7 cellular contexts compared by ENCODE assay signal in genomic region chr19:45406957-45407375, GRCh38. TPM values are rescaled to one million over a fixed set of nuclear protein-coding genes. Genes with fewer than 3 reads are reported as not detected.
DNase-seq lines count a peak whose midpoint lies in the region; ATAC-seq and TF ChIP-seq lines count a peak whose summit lies in the region.

No MANE protein-coding gene starts in this region.

- H4K20me1 ChIP-seq in HCT116 (ENCODE audit: insufficient read depth) = no peaks in the 10 kb centered on the region

- no peaks in the 10 kb centered on the region for H3K9me2 ChIP-seq in HCT116 (ENCODE audit: insufficient read depth)

- TF ChIP-seq POLR2A in HCT116 (IDR thresholded peaks at IDR 0.05; ENCODE audit: borderline replicate concordance, extremely low read depth, insufficient read depth, insufficient read length) (no peak), spleen (IDR thresholded peaks at IDR 0.05) (no peak)

- 1% methylated on average over 16 of the region's 16 CpGs for WGBS in right cardiac atrium
- WGBS in spleen, 5 donors = 0 to 4% (median 1%) methylated on average over 16 of the region's 16 CpGs

- H3K36me3 ChIP-seq in HCT116 (ENCODE audit: control insufficient read depth in 1 of 2, insufficient read depth in 2 of 2, low read length in 2 of 2) = peaks cover 0 to 16% of the 10 kb centered on the region in 2 experiments; a peak in 1 of 4 replicates
- H3K36me3 ChIP-seq in spleen = peaks cover 0 to 22% (median 0%) of the 10 kb centered on the region in 6 donors

- H3K4me1 ChIP-seq in HCT116 (ENCODE audit: control insufficient read depth in 1 of 2, insufficient read depth in 2 of 2, low read length in 2 of 2) (peaks cover 12 to 45% of the 10 kb centered on the region in 2 experiments), right cardiac atrium (ENCODE audit: control insufficient read depth, insufficient read depth, low read length) (no peaks in the 10 kb centered on the region), spleen (peaks cover 22 to 81% (median 60%) of the 10 kb centered on the region in 6 donors)

- BruUV-seq in HCT116 (replicated peaks; lab: Mats Ljungman, UMichigan) = TSS peak; percentile 35

- CTCF ChIA-PET in HCT116 (lab: Charles Lee) = no interaction called here

- no peak for DNase-seq in HCT116 (ENCODE audit: low read depth, low spot score)
- no peak for DNase-seq in right cardiac atrium
- DNase-seq in spleen = no peak
- no peak for DNase-seq in NCI-H226
- no peak for DNase-seq in hippocampal formation (lab: John Stamatoyannopoulos, UW)
- no peak for DNase-seq in amniotic stem cell (lab: John Stamatoyannopoulos, UW)

- no peak overlapping the region for H2AFZ ChIP-seq in HCT116 (ENCODE audit: low read depth, low read length, poor library complexity, severe bottlenecking)

- POLR2A ChIA-PET in HCT116 (lab: Charles Lee) = interaction anchor here (1.0 kb wide), 1 partner anchor 15 kb away, joined by 3 read pairs; no protein-coding TSS in a partner anchor

- H3K79me2 ChIP-seq in HCT116 (ENCODE audit: insufficient read depth, low read length) = peaks cover 58% of the 10 kb centered on the region

- H3K9me3 ChIP-seq in HCT116 (ENCODE audit: control insufficient read depth in 1 of 2, insufficient read depth in 1 of 2, low read depth in 1 of 2, low read length in 2 of 2) (no peaks in the 10 kb centered on the region), right cardiac atrium (ENCODE audit: control insufficient read depth, low read length) (no peaks in the 10 kb centered on the region), spleen (no peaks in the 10 kb centered on the region)

- H3K27ac ChIP-seq in HCT116 (ENCODE audit: low read depth, low read length) = peak overlapping the region; percentile 87
- peak overlapping the region; percentile 99 for H3K27ac ChIP-seq in VCaP
- no peak overlapping the region for H3K27ac ChIP-seq in right cardiac atrium (ENCODE audit: low read length)
- H3K27ac ChIP-seq in spleen = peak overlapping the region in 6 of 8 donors; percentile 85 to 96 (median 94)

- H3K4me2 ChIP-seq in HCT116 (ENCODE audit: low read length) = peak overlapping the region; percentile 78

- H3K27me3 ChIP-seq in HCT116 (ENCODE audit: insufficient read depth, low read length) = no peaks in the 10 kb centered on the region
- H3K27me3 ChIP-seq in right cardiac atrium (ENCODE audit: control insufficient read depth, insufficient read depth) = no peaks in the 10 kb centered on the region
- peaks cover 0 to 36% (median 10%) of the 10 kb centered on the region in 7 donors for H3K27me3 ChIP-seq in spleen (replicated peaks in 1 of 7)

- ATAC-seq in HCT116 (no peak), right cardiac atrium (no peak)

- intact Hi-C loops in HCT116 (cut with micrococcal nuclease) = loop anchor here (1.0 kb wide), 1 partner anchor 16 kb away; the partner anchor contains the start of gene ERCC1
- intact Hi-C loops in right cardiac atrium (cut with DNase I) = no loop called here
- intact Hi-C loops in spleen (cut with DNase I; ENCODE audit: low total_unique reads) = no loop called here

- RAD21 ChIA-PET in HCT116 (lab: Charles Lee; ENCODE audit: low non-redundant PET in 1 of 2, low total read pairs in 2 of 2, uncharacterized antibody in 2 of 2, unreplicated experiment in 2 of 2) = no interaction called here

- TF ChIP-seq CTCF in HCT116 (IDR thresholded peaks at IDR 0.05 in 2 of 3, conservative IDR thresholded peaks at IDR 0.05 in 1 of 3; ENCODE audit: borderline replicate concordance in 1 of 3, insufficient read depth in 1 of 3, low read depth in 2 of 3, low read length in 2 of 3) (no peak), VCaP (conservative IDR thresholded peaks at IDR 0.05) (no peak), spleen (IDR thresholded peaks at IDR 0.05 in 8 of 11, conservative IDR thresholded peaks at IDR 0.05 in 3 of 11) (no peak)

- H3K4me3 ChIP-seq in HCT116 (replicated peaks in 1 of 2; ENCODE audit: low read depth in 1 of 2, low read length in 2 of 2) = peak overlapping the region; percentile 83 to 99
- peak overlapping the region; percentile 56 for H3K4me3 ChIP-seq in right cardiac atrium (ENCODE audit: low read length)
- H3K4me3 ChIP-seq in spleen = peak overlapping the region; percentile 74 to 89 (median 82)

- H3K9ac ChIP-seq in HCT116 (ENCODE audit: low read length) = peak overlapping the region; percentile 79

- TF ChIP-seq RAD21 in HCT116 (IDR thresholded peaks at IDR 0.05; ENCODE audit: low read depth) = no peak

TF ChIP-seq in HCT116, 20 proteins besides CTCF, POLR2A, EP300 and RAD21:
- TF ChIP-seq SP1 (IDR thresholded peaks at IDR 0.05; ENCODE audit: low read depth) = no peak
- no peak for TF ChIP-seq ZNF274 (IDR thresholded peaks at IDR 0.05; ENCODE audit: low read depth, low read length)
- no peak for TF ChIP-seq CEBPB (IDR thresholded peaks at IDR 0.05; ENCODE audit: low read depth)
- TF ChIP-seq EZH2phosphoT487 (IDR thresholded peaks at IDR 0.05; ENCODE audit: borderline replicate concordance) = no peak
- no peak for TF ChIP-seq SRF (IDR thresholded peaks at IDR 0.05; ENCODE audit: low read depth)
- TF ChIP-seq JUND (IDR thresholded peaks at IDR 0.05) = no peak
- TF ChIP-seq, protein P1, sequence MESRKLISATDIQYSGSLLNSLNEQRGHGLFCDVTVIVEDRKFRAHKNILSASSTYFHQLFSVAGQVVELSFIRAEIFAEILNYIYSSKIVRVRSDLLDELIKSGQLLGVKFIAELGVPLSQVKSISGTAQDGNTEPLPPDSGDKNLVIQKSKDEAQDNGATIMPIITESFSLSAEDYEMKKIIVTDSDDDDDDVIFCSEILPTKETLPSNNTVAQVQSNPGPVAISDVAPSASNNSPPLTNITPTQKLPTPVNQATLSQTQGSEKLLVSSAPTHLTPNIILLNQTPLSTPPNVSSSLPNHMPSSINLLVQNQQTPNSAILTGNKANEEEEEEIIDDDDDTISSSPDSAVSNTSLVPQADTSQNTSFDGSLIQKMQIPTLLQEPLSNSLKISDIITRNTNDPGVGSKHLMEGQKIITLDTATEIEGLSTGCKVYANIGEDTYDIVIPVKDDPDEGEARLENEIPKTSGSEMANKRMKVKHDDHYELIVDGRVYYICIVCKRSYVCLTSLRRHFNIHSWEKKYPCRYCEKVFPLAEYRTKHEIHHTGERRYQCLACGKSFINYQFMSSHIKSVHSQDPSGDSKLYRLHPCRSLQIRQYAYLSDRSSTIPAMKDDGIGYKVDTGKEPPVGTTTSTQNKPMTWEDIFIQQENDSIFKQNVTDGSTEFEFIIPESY (IDR thresholded peaks at IDR 0.05; ENCODE audit: extremely low read depth, insufficient replicate concordance, low read length) = no peak
- no peak for TF ChIP-seq EGR1 (IDR thresholded peaks at IDR 0.05; ENCODE audit: low read depth)
- TF ChIP-seq YY1 (IDR thresholded peaks at IDR 0.05; ENCODE audit: extremely low read depth, insufficient replicate concordance, low read depth, low read length) = no peak
- no peak for TF ChIP-seq EZH2 (IDR thresholded peaks at IDR 0.05)
- TF ChIP-seq ELF1 (IDR thresholded peaks at IDR 0.05; ENCODE audit: borderline replicate concordance, low read depth) = no peak
- no peak for TF ChIP-seq MAX (IDR thresholded peaks at IDR 0.05)
- no peak for TF ChIP-seq ATF3 (IDR thresholded peaks at IDR 0.05)
- no peak for TF ChIP-seq CBX3 (IDR thresholded peaks at IDR 0.05; ENCODE audit: low read depth)
- TF ChIP-seq ZFX (IDR thresholded peaks at IDR 0.05) = no peak
- TF ChIP-seq SIN3A (IDR thresholded peaks at IDR 0.05; ENCODE audit: low read depth) = no peak
- TF ChIP-seq POLR2AphosphoS5 (IDR thresholded peaks at IDR 0.05; ENCODE audit: low read depth, low read length) = no peak; the same call in 1 of the 2 replicates
- no peak for TF ChIP-seq FOSL1 (IDR thresholded peaks at IDR 0.05; ENCODE audit: low read depth)

RNA-seq across cellular contexts. Expression of gene POLR1G, which starts 0.5 kb away (rescaled TPM):
- 30.5 TPM for total RNA-seq in HCT116 (2021; ENCODE audit: unreplicated experiment)
- 9.4 and 11.6 TPM in 2 replicates for polyA plus RNA-seq in HCT116 (2012)
- total RNA-seq in right cardiac atrium = 1 to 10 TPM; 4.0 to 6.3 (median 5.0) TPM
- polyA plus RNA-seq in right cardiac atrium = 4.0 TPM
- 1 to 10 TPM; 2.6 to 4.3 (median 3.1) TPM for total RNA-seq in spleen
- polyA plus RNA-seq in spleen = 1 to 10 TPM; 2.1 to 4.3 (median 2.5) TPM

RNA-seq across cellular contexts. Expression of gene PPP1R13L, which starts 2.1 kb away (rescaled TPM):
- total RNA-seq in HCT116 (2021; ENCODE audit: unreplicated experiment) (89.1 TPM), right cardiac atrium (100 to 1,000 TPM; 131 to 161 (median 150) TPM), spleen (10 to 100 TPM in 5 of 7 donors, 1 to 10 TPM in 2; 3.9 to 18.1 (median 12.5) TPM)
- 125 and 158 TPM in 2 replicates for polyA plus RNA-seq in HCT116 (2012)
- polyA plus RNA-seq in right cardiac atrium (100 TPM), spleen (10 to 100 TPM in 1 of 3 donors, 1 to 10 TPM in 2; 7.5 to 13.2 (median 8.8) TPM)

RNA-seq across cellular contexts. Expression of gene ERCC1, which starts 16.8 kb away (rescaled TPM):
- total RNA-seq in HCT116 (2021; ENCODE audit: unreplicated experiment) = 103 TPM
- 96.9 and 130 TPM in 2 replicates for polyA plus RNA-seq in HCT116 (2012)
- 100 to 1,000 TPM; 133 to 143 (median 139) TPM for total RNA-seq in right cardiac atrium
- 139 TPM for polyA plus RNA-seq in right cardiac atrium
- 10 to 100 TPM; 47.3 to 69.4 (median 59.7) TPM for total RNA-seq in spleen
- 10 to 100 TPM; 45.3 to 54.6 (median 50.0) TPM for polyA plus RNA-seq in spleen

RNA-seq across cellular contexts. Expression of gene ERCC2, which starts 36.6 kb away (rescaled TPM):
- 58.9 TPM for total RNA-seq in HCT116 (2021; ENCODE audit: unreplicated experiment)
- 44.4 and 46.7 TPM in 2 replicates for polyA plus RNA-seq in HCT116 (2012)
- 10 to 100 TPM; 11.1 to 15.7 (median 12.2) TPM for total RNA-seq in right cardiac atrium
- 9.6 TPM for polyA plus RNA-seq in right cardiac atrium
- 10 to 100 TPM; 12.2 to 22.1 (median 14.7) TPM for total RNA-seq in spleen
- polyA plus RNA-seq in spleen = 10 to 100 TPM; 11.5 to 19.1 (median 17.3) TPM
